In genomic region chr20:57988422-57988821, GRCh38 we compare ENCODE assay signal across 6 cellular contexts.
"Had no signal": no experiment of that assay in that cellular context is flagged by ENCODE, and none has a peak within 500 bp of the region (broad histone marks: within the 10 kb centered on the region; RNA-seq: fewer than 3 reads in every experiment).

No MANE protein-coding gene starts in this region.

- H3K9ac ChIP-seq: GM23248 had no signal

- H3K27ac Mint-ChIP-seq: IgD-negative memory B cell had no signal

- H3K4me1 ChIP-seq: HAP-1 had no signal

- H3K9me3 Mint-ChIP-seq: IgD-negative memory B cell had no signal

- H3K36me3 Mint-ChIP-seq: IgD-negative memory B cell had no signal

- DNase-seq: GM23248, GOT3, H7, KBM-7 had no signal

- H3K36me3 ChIP-seq: HAP-1 had no signal

- H3K4me3 Mint-ChIP-seq: IgD-negative memory B cell had no signal

- H3K4me3 ChIP-seq: GM23248, HAP-1 had no signal

- H3K27ac ChIP-seq: GM23248 had no signal

- H3K9me3 ChIP-seq: HAP-1 had no signal

- H2AFZ ChIP-seq: GM23248 had no signal
